Comparison of ENCODE assay signal across 13 cellular contexts in genomic region chr3:52524752-52525661, GRCh38. TPM values are rescaled to one million over a fixed set of nuclear protein-coding genes. Genes with fewer than 3 reads are reported as not detected.
DNase-seq lines count a peak whose midpoint lies in the region; ATAC-seq and TF ChIP-seq lines count a peak whose summit lies in the region.
"Had no signal": no experiment of that assay in that cellular context is flagged by ENCODE, and none has a peak within 500 bp of the region (broad histone marks: within the 10 kb centered on the region; RNA-seq: fewer than 3 reads in every experiment).

No MANE protein-coding gene starts in this region.

- no peak for TF ChIP-seq POLR2A in gastroesophageal sphincter (IDR thresholded peaks at IDR 0.05)

- H3K4me1 Mint-ChIP-seq in osteocyte (ENCODE audit: unreplicated experiment) = peaks cover 3% of the 10 kb centered on the region
- H3K4me1 Mint-ChIP-seq: B cell had no signal

- TF ChIP-seq CTCF in RWPE2 (IDR thresholded peaks at IDR 0.05; ENCODE audit: poor library complexity, severe bottlenecking) (no peak), gastroesophageal sphincter (IDR thresholded peaks at IDR 0.05) (no peak), osteocyte (IDR thresholded peaks at IDR 0.05) (no peak)

- TF ChIP-seq EP300 in gastroesophageal sphincter (IDR thresholded peaks at IDR 0.05) = no peak

- H3K4me1 ChIP-seq in BLaER1 treated with 17β-estradiol and CSF1 and Interleukin-3, amounts not matched to agents 10 nM and 100 nM = peaks cover 3 to 46% (median 12%) of the 10 kb centered on the region in 10 experiments; a peak in 18 of 20 replicates
- H3K4me1 ChIP-seq in RWPE2 (ENCODE audit: insufficient read depth, poor library complexity, severe bottlenecking) (peaks cover 17% of the 10 kb centered on the region), gastroesophageal sphincter (peaks cover 5 to 41% (median 10%) of the 10 kb centered on the region in 3 donors)
- H3K4me1 ChIP-seq: colonic mucosa had no signal

- H3K4me3 ChIP-seq in BLaER1 treated with 17β-estradiol and CSF1 and Interleukin-3, amounts not matched to agents 10 nM and 100 nM = no peak overlapping the region
- no peak overlapping the region for H3K4me3 ChIP-seq in RWPE2 (ENCODE audit: severe bottlenecking)
- H3K4me3 ChIP-seq in gastroesophageal sphincter = no peak overlapping the region
- H3K4me3 ChIP-seq: colonic mucosa, testis had no signal

- H3K27me3 ChIP-seq in BLaER1 treated with 17β-estradiol and CSF1 and Interleukin-3, amounts not matched to agents 10 nM and 100 nM = no peaks in the 10 kb centered on the region
- H3K27me3 ChIP-seq in RWPE2 (ENCODE audit: insufficient read depth, poor library complexity, severe bottlenecking) = no peaks in the 10 kb centered on the region
- H3K27me3 ChIP-seq in gastroesophageal sphincter = no peaks in the 10 kb centered on the region
- H3K27me3 ChIP-seq: colonic mucosa, testis had no signal

- DNase-seq in RWPE2 (ENCODE audit: low spot score) (peak; percentile 57), osteocyte (ENCODE audit: extremely low spot score, unreplicated experiment) (no peak)
- DNase-seq: colonic mucosa; NCI-H2107; stimulated activated CD4-positive, alpha-beta T cell treated with anti-CD3 and anti-CD28 coated beads, Interleukin-4, amount 100 ng/mL, for 1 hour; testis had no signal

- H4K20me1 ChIP-seq in BLaER1 treated with 17β-estradiol and CSF1 and Interleukin-3, amounts not matched to agents 10 nM and 100 nM = peaks cover 8 to 100% (median 94%) of the 10 kb centered on the region in 11 experiments; a peak in 20 of 22 replicates

- H3K27ac ChIP-seq in BLaER1 treated with 17β-estradiol and CSF1 and Interleukin-3, amounts not matched to agents 10 nM and 100 nM = 0 out of 22 replicates have a peak overlapping the region, but pooled peaks of 6 of the 11 experiments have one; percentile 7 to 30 (median 15)
- H3K27ac ChIP-seq in RWPE2 (ENCODE audit: poor library complexity, severe bottlenecking) (peak overlapping the region; percentile 74), gastroesophageal sphincter (peak overlapping the region in 3 of 4 donors; percentile 39 to 73 (median 61))
- H3K27ac ChIP-seq: colonic mucosa had no signal

- H3K9ac ChIP-seq in BLaER1 treated with 17β-estradiol and CSF1 and Interleukin-3, amounts not matched to agents 10 nM and 100 nM = peak overlapping the region in 2 of 11 experiments; percentile 7 to 34; a peak in 1 of 22 replicates

- peak overlapping the region; percentile 41 for H3K27ac Mint-ChIP-seq in osteocyte (ENCODE audit: unreplicated experiment)
- H3K27ac Mint-ChIP-seq: B cell had no signal

- ATAC-seq in RWPE2 (ENCODE audit: low read depth) (no peak), gastroesophageal sphincter (peak; percentile 6), HG02840 (IDR thresholded peaks at IDR 0.05; ENCODE audit: low FRiP score, unreplicated experiment) (no peak), GM18909 (IDR thresholded peaks at IDR 0.05; ENCODE audit: poor library complexity, unreplicated experiment) (no peak), HG03097 (IDR thresholded peaks at IDR 0.05; ENCODE audit: low FRiP score, unreplicated experiment) (no peak), GM18511 (IDR thresholded peaks at IDR 0.05; ENCODE audit: unreplicated experiment) (no peak)

- H3K36me3 Mint-ChIP-seq in osteocyte (ENCODE audit: unreplicated experiment) = peaks cover 22% of the 10 kb centered on the region

- WGBS in gastroesophageal sphincter (ENCODE audit: low coverage in 1 of 2), 2 donors = 69 to 70% methylated on average over 2 to 9 of the region's 34 CpGs

- H3K4me3 Mint-ChIP-seq in osteocyte (ENCODE audit: unreplicated experiment) = no peak overlapping the region
- H3K4me3 Mint-ChIP-seq: B cell had no signal

- H3K27me3 Mint-ChIP-seq in osteocyte (ENCODE audit: unreplicated experiment) = no peaks in the 10 kb centered on the region
- H3K27me3 Mint-ChIP-seq: B cell had no signal

- no peaks in the 10 kb centered on the region for H3K9me3 Mint-ChIP-seq in osteocyte (ENCODE audit: unreplicated experiment)

- no peak overlapping the region for H3K4me2 ChIP-seq in BLaER1 treated with 17β-estradiol and CSF1 and Interleukin-3, amounts not matched to agents 10 nM and 100 nM

- H3K9me3 ChIP-seq in BLaER1 treated with 17β-estradiol and CSF1 and Interleukin-3, amounts not matched to agents 10 nM and 100 nM (replicated peaks in 1 of 11) = no peaks in the 10 kb centered on the region
- no peaks in the 10 kb centered on the region for H3K9me3 ChIP-seq in RWPE2 (ENCODE audit: severe bottlenecking)
- no peaks in the 10 kb centered on the region for H3K9me3 ChIP-seq in gastroesophageal sphincter
- H3K9me3 ChIP-seq: colonic mucosa, testis had no signal

- H3K36me3 ChIP-seq in BLaER1 treated with 17β-estradiol and CSF1 and Interleukin-3, amounts not matched to agents 10 nM and 100 nM = peaks cover 67 to 100% (median 95%) of the 10 kb centered on the region in 11 experiments
- H3K36me3 ChIP-seq in RWPE2 (ENCODE audit: low read depth) = peaks cover 43% of the 10 kb centered on the region
- peaks cover 0 to 79% of the 10 kb centered on the region in 2 donors for H3K36me3 ChIP-seq in gastroesophageal sphincter
- H3K36me3 ChIP-seq: colonic mucosa had no signal

RNA-seq across cellular contexts. Expression of gene NT5DC2, which starts 8.7 kb away (rescaled TPM):
- total RNA-seq in gastroesophageal sphincter (10 to 100 TPM; 21.7 to 69.5 (median 34.7) TPM), osteocyte (178 and 188 TPM in 2 replicates)

RNA-seq across cellular contexts. Expression of gene UQCC5, which starts 11.4 kb away (rescaled TPM):
- total RNA-seq in gastroesophageal sphincter (10 to 100 TPM in 2 of 4 donors, 1 to 10 TPM in 2; 1.9 to 47.5 (median 18.7) TPM), osteocyte (18.4 and 18.6 TPM in 2 replicates)

RNA-seq across cellular contexts. Expression of gene STAB1, which starts 29.9 kb away (rescaled TPM):
- total RNA-seq in gastroesophageal sphincter = 100 to 1,000 TPM in 2 of 4 donors, 10 to 100 TPM in 2; 76.2 to 167 (median 95.8) TPM
- total RNA-seq in osteocyte = not detected in 2 replicates

Comparison
In these comparisons a context has a peak if more than half of its experiments do, and no peak if none do; other contexts are left out.
1. H3K27ac ChIP-seq: peak in every context shown above with its lines; median percentile 74 in RWPE2; 61 in gastroesophageal sphincter; 15 in BLaER1 treated with 17β-estradiol and CSF1 and Interleukin-3, amounts not matched to agents 10 nM and 100 nM.
2. RNA of gene STAB1, which starts 29.9 kb away (total RNA-seq): 76.2 to 167 TPM in gastroesophageal sphincter; not detected in osteocyte; every median in the first group is over 10 times any median in the second.